Comparison of ENCODE assay signal across 1 cellular context in genomic region chr6:75602164-75602896, GRCh38.
TF ChIP-seq lines count a peak whose summit lies in the region.

No MANE protein-coding gene starts in this region.

TF ChIP-seq in K562, 482 proteins besides CTCF, POLR2A, EP300 and RAD21 (continued from another document and continues in another):
- TF ChIP-seq ZNF232 (CRISPR knock-in tag; IDR thresholded peaks at IDR 0.05) (no peak), ZNF668 (CRISPR knock-in tag; IDR thresholded peaks at IDR 0.05) (no peak), FIP1L1 (IDR thresholded peaks at IDR 0.05; ENCODE audit: low read depth, low read length, poor library complexity, severe bottlenecking) (peak; percentile 26), HNRNPLL (IDR thresholded peaks at IDR 0.05; ENCODE audit: low read depth, low read length, poor library complexity, severe bottlenecking) (peak; percentile 37), ZNF41 (CRISPR knock-in tag; conservative IDR thresholded peaks at IDR 0.05) (no peak), HMGN3 (IDR thresholded peaks at IDR 0.05; ENCODE audit: borderline replicate concordance, extremely low read depth, insufficient read length, low read depth, low read length) (no peak), HNRNPH1 (optimal IDR thresholded peaks at IDR 0.05; ENCODE audit: low read depth, low read length) (no peak), ZNF584 (CRISPR knock-in tag; IDR thresholded peaks at IDR 0.05; ENCODE audit: low read depth) (no peak), SMAD4 (CRISPR knock-in tag; conservative IDR thresholded peaks at IDR 0.05) (no peak; the same call in 1 of the 2 replicates), MIER1 (IDR thresholded peaks at IDR 0.05; ENCODE audit: low read depth) (no peak), SIRT6 (IDR thresholded peaks at IDR 0.05; ENCODE audit: low read depth, low read length) (no peak), SMAD1 (IDR thresholded peaks at IDR 0.05; ENCODE audit: low read depth, low read length, partially characterized antibody) (no peak), ZNF586 (CRISPR knock-in tag; conservative IDR thresholded peaks at IDR 0.05) (no peak), HMG20B (CRISPR knock-in tag; IDR thresholded peaks at IDR 0.05) (no peak), CREB3 (tag; conservative IDR thresholded peaks at IDR 0.05; ENCODE audit: low read depth) (no peak), RBFOX2 (IDR thresholded peaks at IDR 0.05; ENCODE audit: low read depth, low read length) (peak; percentile 89), ARID3B (CRISPR knock-in tag; IDR thresholded peaks at IDR 0.05; ENCODE audit: borderline replicate concordance) (no peak), ZSCAN32 (CRISPR knock-in tag; IDR thresholded peaks at IDR 0.05) (peak; percentile 45; the same call in 1 of the 2 replicates), GABPB1 (CRISPR knock-in tag; IDR thresholded peaks at IDR 0.05) (peak; percentile 61; the same call in 1 of the 2 replicates), SIN3A (IDR thresholded peaks at IDR 0.05; ENCODE audit: borderline replicate concordance in 2 of 2, control insufficient read depth in 1 of 2, low read depth in 2 of 2, low read length in 2 of 2) (0 out of 4 replicates have a peak, but pooled peaks of 1 of the 2 experiments have one; percentile 48), PRMT5 (CRISPR knock-in tag; IDR thresholded peaks at IDR 0.05) (no peak), BACH1 (tag; IDR thresholded peaks at IDR 0.05) (no peak), RBM17 (IDR thresholded peaks at IDR 0.05; ENCODE audit: borderline replicate concordance, low read depth, low read length) (no peak), DACH1 (IDR thresholded peaks at IDR 0.05; ENCODE audit: partially characterized antibody) (no peak), MAX (CRISPR knock-in tag; IDR thresholded peaks at IDR 0.05) (peak; percentile 1; the same call in 1 of the 2 replicates), TFAM (CRISPR knock-in tag; conservative IDR thresholded peaks at IDR 0.05) (no peak), ATF6 (CRISPR knock-in tag; IDR thresholded peaks at IDR 0.05) (peak; percentile 91), BRD9 (IDR thresholded peaks at IDR 0.05; ENCODE audit: low read depth, partially characterized antibody) (peak; percentile 60), ARNT (IDR thresholded peaks at IDR 0.05) (no peak), MCM7 (IDR thresholded peaks at IDR 0.05) (no peak), SNRNP70 (optimal IDR thresholded peaks at IDR 0.05; ENCODE audit: low read depth, low read length) (no peak), TAF7 (tag; IDR thresholded peaks at IDR 0.05) (peak; percentile 77), CCNT2 (IDR thresholded peaks at IDR 0.05; ENCODE audit: borderline replicate concordance, extremely low read depth, insufficient read length, low read depth, low read length) (peak; percentile 56), KLF10 (CRISPR knock-in tag; IDR thresholded peaks at IDR 0.05) (no peak), E2F6 (IDR thresholded peaks at IDR 0.05; ENCODE audit: borderline replicate concordance in 1 of 2, extremely low read depth in 1 of 2, insufficient read depth in 1 of 2, insufficient read length in 1 of 2, low read depth in 1 of 2, low read length in 1 of 2, poor library complexity in 1 of 2, severe bottlenecking in 1 of 2) (no peak), IRF9 (tag; IDR thresholded peaks at IDR 0.05) (no peak)
- TF ChIP-seq, protein P1, sequence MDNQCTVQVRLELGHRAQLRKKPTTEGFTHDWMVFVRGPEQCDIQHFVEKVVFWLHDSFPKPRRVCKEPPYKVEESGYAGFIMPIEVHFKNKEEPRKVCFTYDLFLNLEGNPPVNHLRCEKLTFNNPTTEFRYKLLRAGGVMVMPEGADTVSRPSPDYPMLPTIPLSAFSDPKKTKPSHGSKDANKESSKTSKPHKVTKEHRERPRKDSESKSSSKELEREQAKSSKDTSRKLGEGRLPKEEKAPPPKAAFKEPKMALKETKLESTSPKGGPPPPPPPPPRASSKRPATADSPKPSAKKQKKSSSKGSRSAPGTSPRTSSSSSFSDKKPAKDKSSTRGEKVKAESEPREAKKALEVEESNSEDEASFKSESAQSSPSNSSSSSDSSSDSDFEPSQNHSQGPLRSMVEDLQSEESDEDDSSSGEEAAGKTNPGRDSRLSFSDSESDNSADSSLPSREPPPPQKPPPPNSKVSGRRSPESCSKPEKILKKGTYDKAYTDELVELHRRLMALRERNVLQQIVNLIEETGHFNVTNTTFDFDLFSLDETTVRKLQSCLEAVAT (IDR thresholded peaks at IDR 0.05), result peak; percentile 22 to 60; a peak in 2 of 4 replicates
- TF ChIP-seq, protein P2, sequence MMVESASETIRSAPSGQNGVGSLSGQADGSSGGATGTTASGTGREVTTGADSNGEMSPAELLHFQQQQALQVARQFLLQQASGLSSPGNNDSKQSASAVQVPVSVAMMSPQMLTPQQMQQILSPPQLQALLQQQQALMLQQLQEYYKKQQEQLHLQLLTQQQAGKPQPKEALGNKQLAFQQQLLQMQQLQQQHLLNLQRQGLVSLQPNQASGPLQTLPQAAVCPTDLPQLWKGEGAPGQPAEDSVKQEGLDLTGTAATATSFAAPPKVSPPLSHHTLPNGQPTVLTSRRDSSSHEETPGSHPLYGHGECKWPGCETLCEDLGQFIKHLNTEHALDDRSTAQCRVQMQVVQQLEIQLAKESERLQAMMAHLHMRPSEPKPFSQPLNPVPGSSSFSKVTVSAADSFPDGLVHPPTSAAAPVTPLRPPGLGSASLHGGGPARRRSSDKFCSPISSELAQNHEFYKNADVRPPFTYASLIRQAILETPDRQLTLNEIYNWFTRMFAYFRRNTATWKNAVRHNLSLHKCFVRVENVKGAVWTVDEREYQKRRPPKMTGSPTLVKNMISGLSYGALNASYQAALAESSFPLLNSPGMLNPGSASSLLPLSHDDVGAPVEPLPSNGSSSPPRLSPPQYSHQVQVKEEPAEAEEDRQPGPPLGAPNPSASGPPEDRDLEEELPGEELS (CRISPR knock-in tag; IDR thresholded peaks at IDR 0.05; ENCODE audit: borderline replicate concordance), result no peak
- TF ChIP-seq, protein P3, sequence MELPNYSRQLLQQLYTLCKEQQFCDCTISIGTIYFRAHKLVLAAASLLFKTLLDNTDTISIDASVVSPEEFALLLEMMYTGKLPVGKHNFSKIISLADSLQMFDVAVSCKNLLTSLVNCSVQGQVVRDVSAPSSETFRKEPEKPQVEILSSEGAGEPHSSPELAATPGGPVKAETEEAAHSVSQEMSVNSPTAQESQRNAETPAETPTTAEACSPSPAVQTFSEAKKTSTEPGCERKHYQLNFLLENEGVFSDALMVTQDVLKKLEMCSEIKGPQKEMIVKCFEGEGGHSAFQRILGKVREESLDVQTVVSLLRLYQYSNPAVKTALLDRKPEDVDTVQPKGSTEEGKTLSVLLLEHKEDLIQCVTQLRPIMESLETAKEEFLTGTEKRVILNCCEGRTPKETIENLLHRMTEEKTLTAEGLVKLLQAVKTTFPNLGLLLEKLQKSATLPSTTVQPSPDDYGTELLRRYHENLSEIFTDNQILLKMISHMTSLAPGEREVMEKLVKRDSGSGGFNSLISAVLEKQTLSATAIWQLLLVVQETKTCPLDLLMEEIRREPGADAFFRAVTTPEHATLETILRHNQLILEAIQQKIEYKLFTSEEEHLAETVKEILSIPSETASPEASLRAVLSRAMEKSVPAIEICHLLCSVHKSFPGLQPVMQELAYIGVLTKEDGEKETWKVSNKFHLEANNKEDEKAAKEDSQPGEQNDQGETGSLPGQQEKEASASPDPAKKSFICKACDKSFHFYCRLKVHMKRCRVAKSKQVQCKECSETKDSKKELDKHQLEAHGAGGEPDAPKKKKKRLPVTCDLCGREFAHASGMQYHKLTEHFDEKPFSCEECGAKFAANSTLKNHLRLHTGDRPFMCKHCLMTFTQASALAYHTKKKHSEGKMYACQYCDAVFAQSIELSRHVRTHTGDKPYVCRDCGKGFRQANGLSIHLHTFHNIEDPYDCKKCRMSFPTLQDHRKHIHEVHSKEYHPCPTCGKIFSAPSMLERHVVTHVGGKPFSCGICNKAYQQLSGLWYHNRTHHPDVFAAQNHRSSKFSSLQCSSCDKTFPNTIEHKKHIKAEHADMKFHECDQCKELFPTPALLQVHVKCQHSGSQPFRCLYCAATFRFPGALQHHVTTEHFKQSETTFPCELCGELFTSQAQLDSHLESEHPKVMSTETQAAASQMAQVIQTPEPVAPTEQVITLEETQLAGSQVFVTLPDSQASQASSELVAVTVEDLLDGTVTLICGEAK (IDR thresholded peaks at IDR 0.05), result no peak
- TF ChIP-seq, protein P3 (CRISPR knock-in tag; IDR thresholded peaks at IDR 0.05), result no peak
- TF ChIP-seq, protein P4, sequence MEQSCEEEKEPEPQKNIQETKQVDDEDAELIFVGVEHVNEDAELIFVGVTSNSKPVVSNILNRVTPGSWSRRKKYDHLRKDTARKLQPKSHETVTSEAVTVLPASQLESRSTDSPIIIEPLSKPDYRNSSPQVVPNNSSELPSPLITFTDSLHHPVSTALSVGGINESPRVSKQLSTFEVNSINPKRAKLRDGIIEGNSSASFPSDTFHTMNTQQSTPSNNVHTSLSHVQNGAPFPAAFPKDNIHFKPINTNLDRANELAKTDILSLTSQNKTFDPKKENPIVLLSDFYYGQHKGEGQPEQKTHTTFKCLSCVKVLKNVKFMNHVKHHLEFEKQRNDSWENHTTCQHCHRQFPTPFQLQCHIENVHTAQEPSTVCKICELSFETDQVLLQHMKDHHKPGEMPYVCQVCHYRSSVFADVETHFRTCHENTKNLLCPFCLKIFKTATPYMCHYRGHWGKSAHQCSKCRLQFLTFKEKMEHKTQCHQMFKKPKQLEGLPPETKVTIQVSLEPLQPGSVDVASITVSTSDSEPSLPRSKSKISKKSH (CRISPR knock-in tag; IDR thresholded peaks at IDR 0.05), result no peak
